In the genomic region with DNA sequence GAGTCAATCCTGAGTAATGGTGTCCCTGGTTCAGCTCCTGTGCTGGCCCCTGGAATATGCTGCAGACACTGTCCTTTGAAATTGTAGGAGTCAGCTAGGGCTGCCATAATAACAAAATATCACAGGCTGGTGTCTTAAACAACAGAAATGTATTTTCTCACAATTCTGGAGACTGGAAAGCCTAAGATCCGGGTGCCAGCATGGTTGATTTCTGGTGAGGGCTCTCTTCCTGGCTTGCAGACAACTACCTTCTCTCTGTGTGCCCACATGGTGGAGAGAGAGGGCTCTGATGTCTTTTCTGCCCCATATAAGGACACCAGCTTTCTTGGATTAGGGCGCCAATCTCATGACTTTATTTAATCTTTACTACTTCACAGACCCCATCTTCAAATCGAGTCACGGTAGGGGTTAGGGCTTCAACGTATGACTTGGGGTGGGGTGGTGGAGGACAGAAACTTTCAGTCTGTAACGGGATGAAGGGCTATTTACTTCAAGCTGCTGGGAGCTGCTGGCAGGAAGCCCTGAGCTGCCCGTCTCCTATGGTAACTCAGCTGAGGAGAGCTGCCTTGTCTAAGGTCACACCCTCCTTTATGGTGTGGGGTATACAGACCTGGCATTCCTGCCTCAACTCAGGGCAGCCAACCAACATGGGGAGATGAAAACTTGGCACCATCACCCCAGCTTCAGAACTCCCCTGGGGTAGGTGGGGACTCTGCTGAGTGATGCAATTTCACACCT, we compare ENCODE assay signal across 20 cellular contexts.
DNase-seq lines count a peak whose midpoint lies in the region; ATAC-seq and TF ChIP-seq lines count a peak whose summit lies in the region.
"Had no signal": no experiment of that assay in that cellular context is flagged by ENCODE, and none has a peak within 500 bp of the region (broad histone marks: within the 10 kb centered on the region; RNA-seq: fewer than 3 reads in every experiment).

No MANE protein-coding gene starts in this region.

- H3K4me1 Mint-ChIP-seq in GM23338, result no peaks in the 10 kb centered on the region; the same call in 1 of the 3 replicates
- no peaks in the 10 kb centered on the region for H3K4me1 Mint-ChIP-seq in stimulated activated effector memory CD8-positive, alpha-beta T cell treated with anti-CD3 and anti-CD28 coated beads, Interleukin-12 subunit alpha, Interleukin-12 subunit beta, amount 100 ng/mL, for 72 hours

- H3K4me3 Mint-ChIP-seq in GM23338, result no peak overlapping the region
- H3K4me3 Mint-ChIP-seq in stimulated activated effector memory CD8-positive, alpha-beta T cell treated with anti-CD3 and anti-CD28 coated beads, Interleukin-12 subunit alpha, Interleukin-12 subunit beta, amount 100 ng/mL, for 72 hours, result no peak overlapping the region
- H3K4me3 Mint-ChIP-seq: CD4-positive, alpha-beta T cell had no signal

- H3K4me1 ChIP-seq in GM23338 (ENCODE audit: insufficient read depth) (no peaks in the 10 kb centered on the region), mucosa of descending colon (ENCODE audit: low read depth) (no peaks in the 10 kb centered on the region), ovary (ENCODE audit: insufficient read depth) (no peaks in the 10 kb centered on the region)

- H3K36me3 Mint-ChIP-seq in GM23338 (ENCODE audit: low read depth), result no peaks in the 10 kb centered on the region; the same call in 2 of the 3 replicates
- no peaks in the 10 kb centered on the region for H3K36me3 Mint-ChIP-seq in stimulated activated effector memory CD8-positive, alpha-beta T cell treated with anti-CD3 and anti-CD28 coated beads, Interleukin-12 subunit alpha, Interleukin-12 subunit beta, amount 100 ng/mL, for 72 hours

- TF ChIP-seq POLR2A in ovary (IDR thresholded peaks at IDR 0.05), result no peak

- H2AFZ ChIP-seq in GM23338, result no peak overlapping the region

- H3K9me3 ChIP-seq in mucosa of descending colon, result no peaks in the 10 kb centered on the region
- no peaks in the 10 kb centered on the region for H3K9me3 ChIP-seq in ovary

- H3K27ac ChIP-seq in GM23338 (ENCODE audit: low read depth), result no peak overlapping the region
- H3K27ac ChIP-seq in ovary, result no peak overlapping the region
- H3K27ac ChIP-seq: BLaER1 had no signal

- peaks cover 2% of the 10 kb centered on the region for H3K27me3 Mint-ChIP-seq in GM23338 (ENCODE audit: insufficient read depth, low read depth, poor library complexity)

- H4K20me1 ChIP-seq in GM23338 (replicated peaks; ENCODE audit: insufficient read depth), result no peaks in the 10 kb centered on the region
- H4K20me1 ChIP-seq: BLaER1 had no signal

- H3K9me3 Mint-ChIP-seq in GM23338, result no peaks in the 10 kb centered on the region
- no peaks in the 10 kb centered on the region for H3K9me3 Mint-ChIP-seq in stimulated activated effector memory CD8-positive, alpha-beta T cell treated with anti-CD3 and anti-CD28 coated beads, Interleukin-12 subunit alpha, Interleukin-12 subunit beta, amount 100 ng/mL, for 72 hours
- H3K9me3 Mint-ChIP-seq: CD4-positive, alpha-beta T cell had no signal

- H3K36me3 ChIP-seq in GM23338 (ENCODE audit: insufficient read depth), result no peaks in the 10 kb centered on the region
- H3K36me3 ChIP-seq in mucosa of descending colon (ENCODE audit: low read depth), result no peaks in the 10 kb centered on the region
- H3K36me3 ChIP-seq in ovary, result no peaks in the 10 kb centered on the region
- H3K36me3 ChIP-seq: BLaER1 had no signal

- ATAC-seq in GM23338 (no peak), mucosa of descending colon (peak; percentile 66)
- ATAC-seq in stimulated activated effector memory CD8-positive, alpha-beta T cell treated with anti-CD3 and anti-CD28 coated beads, Interleukin-12 subunit alpha, Interleukin-12 subunit beta, amount 100 ng/mL, for 72 hours, result peak; percentile 28
- ATAC-seq: HepG2, K562 had no signal

- in situ Hi-C loops in GM13977 (cut with MboI; ENCODE audit: low pct_unique_long_range_greater_than_20kb, low sequenced_read_pairs, unreplicated experiment), result no loop called here

- DNase-seq in GM23338 (ENCODE audit: low spot score), result no peak
- peak; percentile 23 for DNase-seq in UCSD-AML1 (lab: John Stamatoyannopoulos, UW; ENCODE audit: unreplicated experiment)
- DNase-seq in mucosa of descending colon, result peak in 2 of 3 donors; percentile 39 to 46
- DNase-seq in stimulated activated effector memory CD8-positive, alpha-beta T cell treated with anti-CD3 and anti-CD28 coated beads, Interleukin-12 subunit alpha, Interleukin-12 subunit beta, amount 100 ng/mL, for 72 hours (ENCODE audit: low spot score in 2 of 2), result no peak
- no peak for DNase-seq in GM13977 (ENCODE audit: low spot score)
- no peak for DNase-seq in amygdala (lab: John Stamatoyannopoulos, UW)
- DNase-seq in ovary, result no peak
- DNase-seq: CD4-positive, alpha-beta T cell; H7; Kasumi-1; NCI-H1105; NCI-H146; NCI-H1930; NCI-H2107; NCI-H524; NCI-H82; SK-N-SH had no signal

- WGBS in ovary, 3 donors, result 66 to 77% (median 67%) methylated on average over 7 of the region's 7 CpGs

- no peak for TF ChIP-seq EP300 in ovary (IDR thresholded peaks at IDR 0.05)

- H3K4me3 ChIP-seq in GM23338 (no peak overlapping the region), mucosa of descending colon (no peak overlapping the region), ovary (no peak overlapping the region)
- H3K4me3 ChIP-seq: BLaER1, K562 had no signal

- intact Hi-C loops in mucosa of descending colon (cut with DNase I, micrococcal nuclease) (loop anchor here in 1 of 2 donors (5.0 kb wide), 1 partner anchor 58 kb away; no protein-coding TSS in a partner anchor), ovary (cut with DNase I) (loop anchor here in 1 of 4 donors (10.0 kb wide), 1 partner anchor 216 kb away; no protein-coding TSS in a partner anchor)

- H3K9me2 ChIP-seq in GM23338 (ENCODE audit: insufficient read depth), result no peaks in the 10 kb centered on the region
- H3K9me2 ChIP-seq: SK-N-SH had no signal

- no peak overlapping the region for H3K4me2 ChIP-seq in GM23338
- H3K4me2 ChIP-seq: BLaER1, SK-N-SH had no signal

- no peaks in the 10 kb centered on the region for H3K27me3 ChIP-seq in GM23338 (ENCODE audit: insufficient read depth)
- H3K27me3 ChIP-seq in ovary, result no peaks in the 10 kb centered on the region
- H3K27me3 ChIP-seq: BLaER1 had no signal

- peak overlapping the region; percentile 10; the same call in 1 of the 2 replicates for H3K27ac Mint-ChIP-seq in GM23338
- H3K27ac Mint-ChIP-seq in stimulated activated effector memory CD8-positive, alpha-beta T cell treated with anti-CD3 and anti-CD28 coated beads, Interleukin-12 subunit alpha, Interleukin-12 subunit beta, amount 100 ng/mL, for 72 hours, result no peak overlapping the region
- H3K27ac Mint-ChIP-seq: CD4-positive, alpha-beta T cell had no signal

- H3F3A ChIP-seq in GM23338 (replicated peaks; ENCODE audit: low read depth), result no peaks in the 10 kb centered on the region

- no peaks in the 10 kb centered on the region for H3K79me2 ChIP-seq in GM23338 (replicated peaks; ENCODE audit: insufficient read depth)

- TF ChIP-seq CTCF in GM23338 (conservative IDR thresholded peaks at IDR 0.05; ENCODE audit: low read depth in 2 of 2) (no peak), mucosa of descending colon (IDR thresholded peaks at IDR 0.05) (no peak), GM13977 (IDR thresholded peaks at IDR 0.05; ENCODE audit: extremely low read depth, insufficient read depth, missing control alignments) (no peak), ovary (IDR thresholded peaks at IDR 0.05) (no peak)

TF ChIP-seq in GM23338, 12 proteins besides CTCF, POLR2A, EP300 and RAD21 (continues in another document):
- TF ChIP-seq JUNB (IDR thresholded peaks at IDR 0.05; ENCODE audit: unreplicated experiment), result no peak

Comparison
In these comparisons a context has a peak if more than half of its experiments do, and no peak if none do; other contexts are left out.
1. DNase-seq: peak in UCSD-AML1 (single experiment) and mucosa of descending colon (2 of 3); none in GM23338 (single experiment), stimulated activated effector memory CD8-positive, alpha-beta T cell treated with anti-CD3 and anti-CD28 coated beads, Interleukin-12 subunit alpha, Interleukin-12 subunit beta, amount 100 ng/mL, for 72 hours (0 of 2), GM13977 (single experiment), amygdala (0 of 56) and ovary (0 of 5).